In genomic region chr6:73774311-73774766, GRCh38 we compare ENCODE assay signal across 9 cellular contexts.
A peak's percentile ranks its signal among the peaks of the same experiment; 100 is the strongest.
DNase-seq lines count a peak whose midpoint lies in the region; ATAC-seq and TF ChIP-seq lines count a peak whose summit lies in the region.
"Had no signal": no experiment of that assay in that cellular context is flagged by ENCODE, and none has a peak within 500 bp of the region (broad histone marks: within the 10 kb centered on the region; RNA-seq: fewer than 3 reads in every experiment).

No MANE protein-coding gene starts in this region.

- H3K18ac ChIP-seq in mesenchymal stem cell (ENCODE audit: low read depth in 1 of 2, low read length in 2 of 2) = peak overlapping the region; percentile 59 to 70

- no peak overlapping the region for H2BK120ac ChIP-seq in mesenchymal stem cell (ENCODE audit: low read depth, low read length)

- no peak overlapping the region for H2AFZ ChIP-seq in mesenchymal stem cell (ENCODE audit: low read depth, low read length)
- no peak overlapping the region for H2AFZ ChIP-seq in hepatocyte
- H2AFZ ChIP-seq in GM23338 = no peak overlapping the region

- peaks cover 5% of the 10 kb centered on the region for H3K79me1 ChIP-seq in mesenchymal stem cell (replicated peaks; ENCODE audit: low read length, poor library complexity, severe bottlenecking)

- H3F3A ChIP-seq in GM23338 (replicated peaks; ENCODE audit: low read depth) = no peaks in the 10 kb centered on the region

- H3K27ac ChIP-seq in mesenchymal stem cell (ENCODE audit: low read length, poor library complexity, severe bottlenecking) (peak overlapping the region; percentile 90), hepatocyte (no peak overlapping the region), GM23338 (ENCODE audit: low read depth) (no peak overlapping the region)

- H3K9me3 Mint-ChIP-seq in GM23338 = no peaks in the 10 kb centered on the region
- H3K9me3 Mint-ChIP-seq: memory B cell had no signal

- no peak overlapping the region for H2BK5ac ChIP-seq in mesenchymal stem cell (ENCODE audit: low read depth, low read length, poor library complexity, severe bottlenecking)

- H3K9me2 ChIP-seq in hepatocyte (replicated peaks; ENCODE audit: insufficient read depth) (no peaks in the 10 kb centered on the region), GM23338 (ENCODE audit: insufficient read depth) (no peaks in the 10 kb centered on the region)

- H2BK15ac ChIP-seq in mesenchymal stem cell (ENCODE audit: low read depth, poor library complexity, severe bottlenecking) = no peak overlapping the region

- no peak overlapping the region for H3K4me3 Mint-ChIP-seq in GM23338
- H3K4me3 Mint-ChIP-seq: memory B cell had no signal

- no peak for TF ChIP-seq CTCF in hepatocyte (IDR thresholded peaks at IDR 0.05; ENCODE audit: poor library complexity)
- no peak for TF ChIP-seq CTCF in GM23338 (conservative IDR thresholded peaks at IDR 0.05; ENCODE audit: low read depth in 2 of 2)
- no peak for TF ChIP-seq CTCF in GM13977 (IDR thresholded peaks at IDR 0.05; ENCODE audit: extremely low read depth, insufficient read depth, missing control alignments)

- in situ Hi-C loops in GM13977 (cut with MboI; ENCODE audit: low pct_unique_long_range_greater_than_20kb, low sequenced_read_pairs, unreplicated experiment) = no loop called here

- H4K20me1 ChIP-seq in hepatocyte (ENCODE audit: insufficient read depth, poor library complexity, severe bottlenecking) (no peaks in the 10 kb centered on the region), GM23338 (replicated peaks; ENCODE audit: insufficient read depth) (no peaks in the 10 kb centered on the region)

- DNase-seq in Daoy (ENCODE audit: low read depth) = peak; percentile 94
- DNase-seq in astrocyte of the hippocampus (ENCODE audit: low read depth, low spot score) = peak; percentile 74
- peak; percentile 96 for DNase-seq in mesenchymal stem cell
- DNase-seq in hepatocyte (ENCODE audit: low spot score) = no peak
- no peak for DNase-seq in GM23338 (ENCODE audit: low spot score)
- DNase-seq in GM13977 (ENCODE audit: low spot score) = no peak
- no peak for DNase-seq in NOMO-1 treated with dmso at 0.1 percent for 144 hours (lab: John Stamatoyannopoulos, UW; ENCODE audit: unreplicated experiment)

- peak overlapping the region; percentile 89 for H4K8ac ChIP-seq in mesenchymal stem cell (ENCODE audit: low read length)

- no peak overlapping the region for H2AK5ac ChIP-seq in mesenchymal stem cell (ENCODE audit: low read length, severe bottlenecking)

- H3K4ac ChIP-seq in mesenchymal stem cell (ENCODE audit: low read depth in 1 of 2, low read length in 2 of 2) = no peak overlapping the region

- no peak overlapping the region for H3K27ac Mint-ChIP-seq in GM23338
- H3K27ac Mint-ChIP-seq: memory B cell had no signal

- H3K36me3 Mint-ChIP-seq in GM23338 (ENCODE audit: low read depth) = no peaks in the 10 kb centered on the region
- H3K36me3 Mint-ChIP-seq: memory B cell had no signal

- no peak overlapping the region for H2BK12ac ChIP-seq in mesenchymal stem cell (ENCODE audit: low read length in 2 of 2)

- H3K4me3 ChIP-seq in mesenchymal stem cell (ENCODE audit: insufficient read depth in 1 of 2, low read depth in 1 of 2, low read length in 2 of 2) (peak overlapping the region in 1 of 2 experiments; percentile 48), hepatocyte (no peak overlapping the region), GM23338 (no peak overlapping the region)

- no peak overlapping the region for H4K91ac ChIP-seq in mesenchymal stem cell (ENCODE audit: low read length)

- peaks cover 0 to 28% of the 10 kb centered on the region in 2 experiments for H3K36me3 ChIP-seq in mesenchymal stem cell (ENCODE audit: control insufficient read depth in 1 of 2, insufficient read depth in 2 of 2, low read depth in 1 of 2, low read length in 2 of 2)
- H3K36me3 ChIP-seq in hepatocyte (replicated peaks; ENCODE audit: insufficient read depth, low read depth) = no peaks in the 10 kb centered on the region
- H3K36me3 ChIP-seq in GM23338 (ENCODE audit: insufficient read depth) = no peaks in the 10 kb centered on the region

- H3K4me1 ChIP-seq in mesenchymal stem cell (ENCODE audit: control insufficient read depth, insufficient read depth, low read depth, low read length) (no peaks in the 10 kb centered on the region), hepatocyte (ENCODE audit: insufficient read depth) (no peaks in the 10 kb centered on the region), GM23338 (ENCODE audit: insufficient read depth) (no peaks in the 10 kb centered on the region)

- no peak overlapping the region for H3K14ac ChIP-seq in mesenchymal stem cell (ENCODE audit: low read length in 2 of 2)

- H3K9me3 ChIP-seq in mesenchymal stem cell (ENCODE audit: control insufficient read depth, low read length) (peaks cover 2% of the 10 kb centered on the region), hepatocyte (ENCODE audit: low read depth) (no peaks in the 10 kb centered on the region)

- H3K79me2 ChIP-seq in hepatocyte (no peaks in the 10 kb centered on the region), GM23338 (replicated peaks; ENCODE audit: insufficient read depth) (no peaks in the 10 kb centered on the region)

- no peaks in the 10 kb centered on the region for H3K27me3 Mint-ChIP-seq in GM23338 (ENCODE audit: insufficient read depth, low read depth, poor library complexity)

- ATAC-seq in HG03139 (IDR thresholded peaks at IDR 0.05; ENCODE audit: unreplicated experiment) (peak; percentile 42), GM23338 (no peak)

- peak overlapping the region; percentile 46 for H3K4me2 ChIP-seq in mesenchymal stem cell (ENCODE audit: low read length, poor library complexity, severe bottlenecking)
- H3K4me2 ChIP-seq in hepatocyte = no peak overlapping the region
- H3K4me2 ChIP-seq in GM23338 = no peak overlapping the region

- no peaks in the 10 kb centered on the region for H3K4me1 Mint-ChIP-seq in GM23338
- H3K4me1 Mint-ChIP-seq: memory B cell had no signal

- 0% methylated on average over 1 of the region's 1 CpG for WGBS in mesenchymal stem cell
- WGBS in hepatocyte (ENCODE audit: low lambda C conversion rate, missing lambda C conversion rate) = 13% methylated on average over 1 of the region's 1 CpG

- H3K9ac ChIP-seq in mesenchymal stem cell (ENCODE audit: low read length) = peak overlapping the region; percentile 40

- H3K27me3 ChIP-seq in mesenchymal stem cell (ENCODE audit: control insufficient read depth in 1 of 2, insufficient read depth in 1 of 2, low read length in 2 of 2) (no peaks in the 10 kb centered on the region), hepatocyte (no peaks in the 10 kb centered on the region), GM23338 (ENCODE audit: insufficient read depth) (no peaks in the 10 kb centered on the region)

- H3K23ac ChIP-seq in mesenchymal stem cell (ENCODE audit: low read length in 2 of 2) = no peak overlapping the region

TF ChIP-seq in GM23338, 12 proteins besides CTCF, POLR2A, EP300 and RAD21:
- no peak for TF ChIP-seq STAT1 (IDR thresholded peaks at IDR 0.05; ENCODE audit: unreplicated experiment)
- no peak for TF ChIP-seq JUNB (IDR thresholded peaks at IDR 0.05; ENCODE audit: unreplicated experiment)

Comparison
In these comparisons a context has a peak if more than half of its experiments do, and no peak if none do; other contexts are left out.
1. DNase-seq: peak in Daoy (single experiment), astrocyte of the hippocampus (single experiment) and mesenchymal stem cell (single experiment); none in hepatocyte (single experiment), GM23338 (single experiment), GM13977 (single experiment) and NOMO-1 treated with dmso at 0.1 percent for 144 hours (single experiment).